8 cellular contexts compared by ENCODE assay signal in genomic region chr7:104985259-104985617, GRCh38. TPM values are rescaled to one million over a fixed set of nuclear protein-coding genes. Genes with fewer than 3 reads are reported as not detected.
A peak's percentile ranks its signal among the peaks of the same experiment; 100 is the strongest.
DNase-seq lines count a peak whose midpoint lies in the region; ATAC-seq and TF ChIP-seq lines count a peak whose summit lies in the region.

No MANE protein-coding gene starts in this region.

- H3K9me3 Mint-ChIP-seq in activated T-helper 2 cell treated with anti-CD3 and anti-CD28 coated beads, Interferon-gamma antibody, Interleukin-2, Interleukin-4, amounts not matched to agents 10 μg/mL and 5 μg/mL and 100 μg/mL, durations not matched to agents 14 hours and 24 hours and 36 hours: no peaks in the 10 kb centered on the region
- H3K9me3 Mint-ChIP-seq in memory B cell: no peaks in the 10 kb centered on the region

- no peak for DNase-seq in heart left ventricle
- DNase-seq in cardiac septum (ENCODE audit: low spot score): no peak
- no peak for DNase-seq in activated T-helper 2 cell treated with anti-CD3 and anti-CD28 coated beads, Interferon-gamma antibody, Interleukin-2, Interleukin-4, amounts not matched to agents 10 μg/mL and 5 μg/mL and 100 μg/mL, durations not matched to agents 14 hours and 24 hours and 36 hours (ENCODE audit: low spot score)
- DNase-seq in memory B cell (ENCODE audit: low spot score in 2 of 2): no peak
- no peak for DNase-seq in transverse colon
- DNase-seq in NCI-H1930 (lab: John Stamatoyannopoulos, UW): no peak
- no peak for DNase-seq in GDM1 (lab: John Stamatoyannopoulos, UW)

- TF ChIP-seq CTCF in heart left ventricle (IDR thresholded peaks at IDR 0.05) (no peak), transverse colon (IDR thresholded peaks at IDR 0.05) (no peak)

- H3K27ac ChIP-seq in heart left ventricle (peak overlapping the region in 11 of 12 donors; percentile 96 to 99 (median 98)), transverse colon (peak overlapping the region in 3 of 4 donors; percentile 95 to 99 (median 98))

- in situ Hi-C loops in transverse colon (cut with MboI; ENCODE audit: low pct_ligation_motif_present in 1 of 4, low pct_unique_long_range_greater_than_20kb in 1 of 4, low sequenced_read_pairs in 3 of 4): no loop called here

- intact Hi-C loops in heart left ventricle (cut with DNase I): loop anchor here in 6 of 10 donors (2.0 to 10.0 kb wide), 6 partner anchors 56 to 350 kb away; no protein-coding TSS in a partner anchor
- intact Hi-C loops in cardiac septum (cut with DNase I): no loop called here
- intact Hi-C loops in activated T-helper 2 cell treated with anti-CD3 and anti-CD28 coated beads, Interferon-gamma antibody, Interleukin-2, Interleukin-4, amounts not matched to agents 10 μg/mL and 5 μg/mL and 100 μg/mL, durations not matched to agents 14 hours and 24 hours and 36 hours (cut with micrococcal nuclease): loop anchor here (1.0 kb wide), 1 partner anchor 16 kb away; no protein-coding TSS in a partner anchor
- intact Hi-C loops in transverse colon (cut with DNase I; ENCODE audit: low total_unique reads): no loop called here

- H3K4me1 Mint-ChIP-seq in activated T-helper 2 cell treated with anti-CD3 and anti-CD28 coated beads, Interferon-gamma antibody, Interleukin-2, Interleukin-4, amounts not matched to agents 10 μg/mL and 5 μg/mL and 100 μg/mL, durations not matched to agents 14 hours and 24 hours and 36 hours (ENCODE audit: low read depth): peaks cover 57% of the 10 kb centered on the region
- H3K4me1 Mint-ChIP-seq in memory B cell: peaks cover 40% of the 10 kb centered on the region

- H3K36me3 ChIP-seq in heart left ventricle (peaks cover 0 to 10% (median 0%) of the 10 kb centered on the region in 9 donors), transverse colon (no peaks in the 10 kb centered on the region)

- H3K27me3 ChIP-seq in heart left ventricle: no peaks in the 10 kb centered on the region
- H3K27me3 ChIP-seq in transverse colon: no peaks in the 10 kb centered on the region

- peaks cover 56% of the 10 kb centered on the region for H3K36me3 Mint-ChIP-seq in activated T-helper 2 cell treated with anti-CD3 and anti-CD28 coated beads, Interferon-gamma antibody, Interleukin-2, Interleukin-4, amounts not matched to agents 10 μg/mL and 5 μg/mL and 100 μg/mL, durations not matched to agents 14 hours and 24 hours and 36 hours (ENCODE audit: low read depth)
- H3K36me3 Mint-ChIP-seq in memory B cell: peaks cover 3% of the 10 kb centered on the region

- H3K27me3 Mint-ChIP-seq in activated T-helper 2 cell treated with anti-CD3 and anti-CD28 coated beads, Interferon-gamma antibody, Interleukin-2, Interleukin-4, amounts not matched to agents 10 μg/mL and 5 μg/mL and 100 μg/mL, durations not matched to agents 14 hours and 24 hours and 36 hours (ENCODE audit: low read depth): no peaks in the 10 kb centered on the region
- no peaks in the 10 kb centered on the region for H3K27me3 Mint-ChIP-seq in memory B cell

- peak overlapping the region; percentile 98 for H3K4me3 Mint-ChIP-seq in activated T-helper 2 cell treated with anti-CD3 and anti-CD28 coated beads, Interferon-gamma antibody, Interleukin-2, Interleukin-4, amounts not matched to agents 10 μg/mL and 5 μg/mL and 100 μg/mL, durations not matched to agents 14 hours and 24 hours and 36 hours (ENCODE audit: low read depth)
- no peak overlapping the region for H3K4me3 Mint-ChIP-seq in memory B cell

- H3K9me3 ChIP-seq in heart left ventricle: no peaks in the 10 kb centered on the region
- H3K9me3 ChIP-seq in transverse colon: no peaks in the 10 kb centered on the region

- no peak for ATAC-seq in heart left ventricle
- ATAC-seq in memory B cell (ENCODE audit: low read depth): no peak
- no peak for ATAC-seq in GM19023 (IDR thresholded peaks at IDR 0.05; ENCODE audit: unreplicated experiment)

- no peak for TF ChIP-seq EP300 in transverse colon (IDR thresholded peaks at IDR 0.05; ENCODE audit: low read depth)

- H3K27ac Mint-ChIP-seq in activated T-helper 2 cell treated with anti-CD3 and anti-CD28 coated beads, Interferon-gamma antibody, Interleukin-2, Interleukin-4, amounts not matched to agents 10 μg/mL and 5 μg/mL and 100 μg/mL, durations not matched to agents 14 hours and 24 hours and 36 hours: peak overlapping the region; percentile 43
- peak overlapping the region; percentile 99 for H3K27ac Mint-ChIP-seq in memory B cell

- no peak for TF ChIP-seq POLR2A in heart left ventricle (IDR thresholded peaks at IDR 0.05)
- no peak for TF ChIP-seq POLR2A in transverse colon (IDR thresholded peaks at IDR 0.05)

- H3K4me3 ChIP-seq in heart left ventricle (peak overlapping the region in 1 of 12 donors; percentile 70), transverse colon (no peak overlapping the region)

- H3K4me1 ChIP-seq in heart left ventricle: peaks cover 0 to 74% (median 50%) of the 10 kb centered on the region in 12 donors
- peaks cover 23 to 50% (median 31%) of the 10 kb centered on the region in 4 donors for H3K4me1 ChIP-seq in transverse colon

- 32 to 54% (median 39%) methylated on average over 1 of the region's 1 CpG for WGBS in heart left ventricle, 4 donors
- 15 to 24% methylated on average over 1 of the region's 1 CpG for WGBS in transverse colon (ENCODE audit: low coverage in 1 of 2), 2 donors

RNA-seq across cellular contexts. Expression of gene KMT2E, which starts 28.8 kb away (rescaled TPM):
- total RNA-seq in heart left ventricle (10 to 100 TPM; 39.3 to 59.5 (median 46.7) TPM), cardiac septum (65.7 TPM), transverse colon (100 to 1,000 TPM in 3 of 4 donors, 10 to 100 TPM in 1; 86.8 to 362 (median 178) TPM)
- polyA plus RNA-seq in heart left ventricle: 10 to 100 TPM; 17.0 to 20.8 TPM
- 134 and 135 TPM in 2 replicates for total RNA-seq in activated T-helper 2 cell treated with anti-CD3 and anti-CD28 coated beads, Interferon-gamma antibody, Interleukin-2, Interleukin-4, amounts not matched to agents 10 μg/mL and 5 μg/mL and 100 μg/mL, durations not matched to agents 14 hours and 24 hours and 36 hours

Comparison
In these comparisons a context has a peak if more than half of its experiments do, and no peak if none do; other contexts are left out.
1. intact Hi-C loops: an anchor here in heart left ventricle (2.0 to 10.0 kb wide) and activated T-helper 2 cell treated with anti-CD3 and anti-CD28 coated beads, Interferon-gamma antibody, Interleukin-2, Interleukin-4, amounts not matched to agents 10 μg/mL and 5 μg/mL and 100 μg/mL, durations not matched to agents 14 hours and 24 hours and 36 hours (1.0 kb wide); none called in cardiac septum and transverse colon.